19 cellular contexts compared by ENCODE assay signal in genomic region chr9:16879416-16879815, GRCh38. TPM values are rescaled to one million over a fixed set of nuclear protein-coding genes. Genes with fewer than 3 reads are reported as not detected.
DNase-seq lines count a peak whose midpoint lies in the region; ATAC-seq, FAIRE-seq and TF ChIP-seq lines count a peak whose summit lies in the region.
"Had no signal": no experiment of that assay in that cellular context is flagged by ENCODE, and none has a peak within 500 bp of the region (broad histone marks: within the 10 kb centered on the region; RNA-seq: fewer than 3 reads in every experiment).

No MANE protein-coding gene starts in this region.

- H2AFZ ChIP-seq in DND-41 (ENCODE audit: low read depth, low read length) = no peak overlapping the region
- H2AFZ ChIP-seq: GM23338 had no signal

- no peak overlapping the region for H3K4me3 Mint-ChIP-seq in effector memory CD8-positive, alpha-beta T cell
- H3K4me3 Mint-ChIP-seq: GM23338 had no signal

- peaks cover 2% of the 10 kb centered on the region for H3K36me3 Mint-ChIP-seq in effector memory CD8-positive, alpha-beta T cell (ENCODE audit: insufficient read depth)

- DNase-seq in DND-41 (no peak), M059J (ENCODE audit: low read depth) (peak; percentile 14), iris pigment epithelial cell (ENCODE audit: low read depth) (peak; percentile 62), BE2C (no peak), ovary (no peak), NCI-H1417 (lab: John Stamatoyannopoulos, UW) (no peak), GM12891 (ENCODE audit: insufficient read length, low spot score) (no peak)
- DNase-seq in effector memory CD8-positive, alpha-beta T cell = no peak
- DNase-seq: GDM1; KBM-7; NCI-H1092 treated with DMSO at 0.1 percent for 48 hours; NCI-H2081; NCI-H2171 treated with DMSO at 0.1 percent for 48 hours; NK-92 treated with Interleukin-12 subunit alpha and Interleukin-12 subunit beta, amount 100 ng/mL, for 24 hours; SW 1271 had no signal

- TF ChIP-seq POLR2A in ovary (IDR thresholded peaks at IDR 0.05) (no peak), GM12891 (IDR thresholded peaks at IDR 0.05; ENCODE audit: low read depth, low read length) (no peak)

- intact Hi-C loops in ovary (cut with DNase I) = loop anchor here in 3 of 4 donors (10.0 kb wide), 1 partner anchor 685 kb away; no protein-coding TSS in a partner anchor

- H3K27ac ChIP-seq in DND-41 (ENCODE audit: low read length) (no peak overlapping the region), ovary (no peak overlapping the region)
- H3K27ac ChIP-seq: C4-2B had no signal

- no peak overlapping the region for H3K27ac Mint-ChIP-seq in effector memory CD8-positive, alpha-beta T cell
- H3K27ac Mint-ChIP-seq: GM23338 had no signal

- H3K4me3 ChIP-seq in DND-41 (ENCODE audit: low read depth in 1 of 2, low read length in 2 of 2) = no peak overlapping the region
- no peak overlapping the region for H3K4me3 ChIP-seq in BE2C (ENCODE audit: low read depth, low read length)
- no peak overlapping the region for H3K4me3 ChIP-seq in ovary
- H3K4me3 ChIP-seq: GM23338 had no signal

- 52 to 72% (median 56%) methylated on average over 2 of the region's 2 CpGs for WGBS in ovary, 3 donors

- no peaks in the 10 kb centered on the region for H4K20me1 ChIP-seq in DND-41 (ENCODE audit: insufficient read depth, low read length)

- H3K9me3 Mint-ChIP-seq in effector memory CD8-positive, alpha-beta T cell = peaks cover 5 to 7% of the 10 kb centered on the region in 2 donors

- H3K36me3 ChIP-seq in DND-41 (ENCODE audit: insufficient read depth, low read length) (no peaks in the 10 kb centered on the region), BE2C (no peaks in the 10 kb centered on the region), ovary (no peaks in the 10 kb centered on the region)

- H3K27me3 ChIP-seq in DND-41 (ENCODE audit: insufficient read depth, low read length, poor library complexity) (no peaks in the 10 kb centered on the region), BE2C (no peaks in the 10 kb centered on the region), ovary (no peaks in the 10 kb centered on the region)

- no peak for FAIRE-seq in GM12891 (lab: Jason Lieb, UNC)
- FAIRE-seq: RCC 7860 had no signal

- no peak overlapping the region for H3K4me2 ChIP-seq in DND-41 (ENCODE audit: insufficient read depth, low read length)
- H3K4me2 ChIP-seq: GM23338 had no signal

- H3K27me3 Mint-ChIP-seq in effector memory CD8-positive, alpha-beta T cell = no peaks in the 10 kb centered on the region

- ATAC-seq in DND-41 (ENCODE audit: insufficient read depth, low read depth) = peak; percentile 54; the same call in 2 of the 3 replicates
- peak; percentile 53 for ATAC-seq in effector memory CD8-positive, alpha-beta T cell (replicated peaks)
- ATAC-seq: GM23338, Right ventricle myocardium inferior had no signal

- H3K4me1 Mint-ChIP-seq in effector memory CD8-positive, alpha-beta T cell (ENCODE audit: low read depth in 2 of 2) = no peaks in the 10 kb centered on the region
- H3K4me1 Mint-ChIP-seq: GM23338 had no signal

- H3K4me1 ChIP-seq in DND-41 (ENCODE audit: insufficient read depth, low read length) (peaks cover 23% of the 10 kb centered on the region), BE2C (no peaks in the 10 kb centered on the region), ovary (ENCODE audit: insufficient read depth) (no peaks in the 10 kb centered on the region)

- TF ChIP-seq CTCF in DND-41 (IDR thresholded peaks at IDR 0.05; ENCODE audit: borderline replicate concordance, extremely low read depth, low read length, poor library complexity, severe bottlenecking) (no peak), BE2C (IDR thresholded peaks at IDR 0.05; ENCODE audit: low read depth, low read length) (no peak), ovary (IDR thresholded peaks at IDR 0.05) (no peak)

- no peak for TF ChIP-seq EP300 in ovary (IDR thresholded peaks at IDR 0.05)

- no peak overlapping the region for H3K9ac ChIP-seq in DND-41 (ENCODE audit: low read depth, low read length)

- H3K79me2 ChIP-seq in DND-41 (ENCODE audit: insufficient read depth, low read length) = no peaks in the 10 kb centered on the region

- H3K9me3 ChIP-seq in DND-41 (ENCODE audit: insufficient read depth, low read length, severe bottlenecking) (no peaks in the 10 kb centered on the region), BE2C (no peaks in the 10 kb centered on the region), ovary (no peaks in the 10 kb centered on the region)

TF ChIP-seq in GM12891, 5 proteins besides CTCF, POLR2A, EP300 and RAD21:
- TF ChIP-seq TAF1 (IDR thresholded peaks at IDR 0.05; ENCODE audit: low read depth, low read length) = no peak
- TF ChIP-seq PAX5 (IDR thresholded peaks at IDR 0.05; ENCODE audit: insufficient read depth, low read length, severe bottlenecking) = no peak
- no peak for TF ChIP-seq POLR2AphosphoS5 (IDR thresholded peaks at IDR 0.05; ENCODE audit: low read depth, low read length)
- no peak for TF ChIP-seq SPI1 (IDR thresholded peaks at IDR 0.05; ENCODE audit: low read depth, low read length)
- TF ChIP-seq POU2F2 (IDR thresholded peaks at IDR 0.05; ENCODE audit: low read depth, low read length) = no peak

RNA-seq across cellular contexts. Expression of gene BNC2, which starts 8.9 kb away (rescaled TPM):
- 5.5 and 7.0 TPM in 2 replicates for total RNA-seq in M059J (2014; rRNA removed; shearing (Covaris generic))
- 0.43 TPM for polyA plus RNA-seq in BE2C (2012; ENCODE audit: insufficient read depth, insufficient read length, low read depth)
- 100 to 1,000 TPM in 5 of 7 donors, 10 to 100 TPM in 2; 47.9 to 232 (median 201) TPM for total RNA-seq in ovary
- 10 to 100 TPM; 17.2 to 36.1 TPM for polyA plus RNA-seq in ovary
- 0.05 TPM for polyA plus RNA-seq in GM12891 (2012; ENCODE audit: low read depth, missing spikeins)

Comparison
In these comparisons a context has a peak if more than half of its experiments do, and no peak if none do; other contexts are left out.
1. DNase-seq: peak in M059J (single experiment) and iris pigment epithelial cell (single experiment); none in DND-41 (single experiment), effector memory CD8-positive, alpha-beta T cell (0 of 3), BE2C (single experiment), ovary (0 of 5), NCI-H1417 (0 of 3) and GM12891 (single experiment).